Comparison of ENCODE assay signal across 1 cellular context in genomic region chr5:94228791-94229190, GRCh38.
TF ChIP-seq lines count a peak whose summit lies in the region.

No MANE protein-coding gene starts in this region.

TF ChIP-seq in HCT116, 20 proteins besides CTCF, POLR2A, EP300 and RAD21:
- TF ChIP-seq POLR2AphosphoS5 (IDR thresholded peaks at IDR 0.05; ENCODE audit: low read depth, low read length) (no peak), JUND (IDR thresholded peaks at IDR 0.05) (no peak)
